ENCODE assay signal across 2 cellular contexts in genomic region chr17:15655162-15655561, GRCh38.
TF ChIP-seq lines count a peak whose summit lies in the region.

No MANE protein-coding gene starts in this region.

TF ChIP-seq in A549, 52 proteins besides CTCF, POLR2A, EP300 and RAD21:
- TF ChIP-seq PBX3 (IDR thresholded peaks at IDR 0.05) (no peak), KDM5A (IDR thresholded peaks at IDR 0.05) (no peak), RNF2 (IDR thresholded peaks at IDR 0.05; ENCODE audit: borderline replicate concordance, low read depth) (no peak), EHMT2 (IDR thresholded peaks at IDR 0.05; ENCODE audit: low read depth) (no peak), MYC (IDR thresholded peaks at IDR 0.05; ENCODE audit: borderline replicate concordance, low read length) (no peak), JUNB (IDR thresholded peaks at IDR 0.05) (no peak), ZNF302 (CRISPR knock-in tag; IDR thresholded peaks at IDR 0.05) (no peak), HEYL (CRISPR knock-in tag; IDR thresholded peaks at IDR 0.05) (no peak), FOSB (CRISPR knock-in tag; IDR thresholded peaks at IDR 0.05) (no peak), CEBPB (IDR thresholded peaks at IDR 0.05) (no peak), CHD4 (IDR thresholded peaks at IDR 0.05; ENCODE audit: borderline replicate concordance) (no peak), CBX8 (IDR thresholded peaks at IDR 0.05) (no peak), CHD2 (IDR thresholded peaks at IDR 0.05; ENCODE audit: low read length, partially characterized antibody) (no peak)
- TF ChIP-seq, protein P1, sequence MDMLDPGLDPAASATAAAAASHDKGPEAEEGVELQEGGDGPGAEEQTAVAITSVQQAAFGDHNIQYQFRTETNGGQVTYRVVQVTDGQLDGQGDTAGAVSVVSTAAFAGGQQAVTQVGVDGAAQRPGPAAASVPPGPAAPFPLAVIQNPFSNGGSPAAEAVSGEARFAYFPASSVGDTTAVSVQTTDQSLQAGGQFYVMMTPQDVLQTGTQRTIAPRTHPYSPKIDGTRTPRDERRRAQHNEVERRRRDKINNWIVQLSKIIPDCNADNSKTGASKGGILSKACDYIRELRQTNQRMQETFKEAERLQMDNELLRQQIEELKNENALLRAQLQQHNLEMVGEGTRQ (IDR thresholded peaks at IDR 0.05), result no peak
- TF ChIP-seq, protein P2, sequence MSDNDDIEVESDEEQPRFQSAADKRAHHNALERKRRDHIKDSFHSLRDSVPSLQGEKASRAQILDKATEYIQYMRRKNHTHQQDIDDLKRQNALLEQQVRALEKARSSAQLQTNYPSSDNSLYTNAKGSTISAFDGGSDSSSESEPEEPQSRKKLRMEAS (IDR thresholded peaks at IDR 0.05), result peak; percentile 24; the same call in 1 of the 2 replicates
- TF ChIP-seq, protein P3, sequence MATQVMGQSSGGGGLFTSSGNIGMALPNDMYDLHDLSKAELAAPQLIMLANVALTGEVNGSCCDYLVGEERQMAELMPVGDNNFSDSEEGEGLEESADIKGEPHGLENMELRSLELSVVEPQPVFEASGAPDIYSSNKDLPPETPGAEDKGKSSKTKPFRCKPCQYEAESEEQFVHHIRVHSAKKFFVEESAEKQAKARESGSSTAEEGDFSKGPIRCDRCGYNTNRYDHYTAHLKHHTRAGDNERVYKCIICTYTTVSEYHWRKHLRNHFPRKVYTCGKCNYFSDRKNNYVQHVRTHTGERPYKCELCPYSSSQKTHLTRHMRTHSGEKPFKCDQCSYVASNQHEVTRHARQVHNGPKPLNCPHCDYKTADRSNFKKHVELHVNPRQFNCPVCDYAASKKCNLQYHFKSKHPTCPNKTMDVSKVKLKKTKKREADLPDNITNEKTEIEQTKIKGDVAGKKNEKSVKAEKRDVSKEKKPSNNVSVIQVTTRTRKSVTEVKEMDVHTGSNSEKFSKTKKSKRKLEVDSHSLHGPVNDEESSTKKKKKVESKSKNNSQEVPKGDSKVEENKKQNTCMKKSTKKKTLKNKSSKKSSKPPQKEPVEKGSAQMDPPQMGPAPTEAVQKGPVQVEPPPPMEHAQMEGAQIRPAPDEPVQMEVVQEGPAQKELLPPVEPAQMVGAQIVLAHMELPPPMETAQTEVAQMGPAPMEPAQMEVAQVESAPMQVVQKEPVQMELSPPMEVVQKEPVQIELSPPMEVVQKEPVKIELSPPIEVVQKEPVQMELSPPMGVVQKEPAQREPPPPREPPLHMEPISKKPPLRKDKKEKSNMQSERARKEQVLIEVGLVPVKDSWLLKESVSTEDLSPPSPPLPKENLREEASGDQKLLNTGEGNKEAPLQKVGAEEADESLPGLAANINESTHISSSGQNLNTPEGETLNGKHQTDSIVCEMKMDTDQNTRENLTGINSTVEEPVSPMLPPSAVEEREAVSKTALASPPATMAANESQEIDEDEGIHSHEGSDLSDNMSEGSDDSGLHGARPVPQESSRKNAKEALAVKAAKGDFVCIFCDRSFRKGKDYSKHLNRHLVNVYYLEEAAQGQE (IDR thresholded peaks at IDR 0.05), result no peak
- TF ChIP-seq, protein P4, sequence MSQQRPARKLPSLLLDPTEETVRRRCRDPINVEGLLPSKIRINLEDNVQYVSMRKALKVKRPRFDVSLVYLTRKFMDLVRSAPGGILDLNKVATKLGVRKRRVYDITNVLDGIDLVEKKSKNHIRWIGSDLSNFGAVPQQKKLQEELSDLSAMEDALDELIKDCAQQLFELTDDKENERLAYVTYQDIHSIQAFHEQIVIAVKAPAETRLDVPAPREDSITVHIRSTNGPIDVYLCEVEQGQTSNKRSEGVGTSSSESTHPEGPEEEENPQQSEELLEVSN (IDR thresholded peaks at IDR 0.05; ENCODE audit: borderline replicate concordance, low read depth), result 0 out of 2 replicates have a peak, but pooled peaks have one; percentile 27

TF ChIP-seq in H1, 55 proteins besides CTCF, POLR2A, EP300 and RAD21:
- TF ChIP-seq, protein P4 (IDR thresholded peaks at IDR 0.05), result peak; percentile 48
- TF ChIP-seq ATF3 (IDR thresholded peaks at IDR 0.05; ENCODE audit: insufficient read depth, low read depth, low read length), result no peak
